In genomic region chr7:1659696-1660095, GRCh38 we compare ENCODE assay signal across 22 cellular contexts. TPM values are rescaled to one million over a fixed set of nuclear protein-coding genes. Genes with fewer than 3 reads are reported as not detected.
DNase-seq lines count a peak whose midpoint lies in the region; TF ChIP-seq lines count a peak whose summit lies in the region.
"Had no signal": no experiment of that assay in that cellular context is flagged by ENCODE, and none has a peak within 500 bp of the region (broad histone marks: within the 10 kb centered on the region; RNA-seq: fewer than 3 reads in every experiment).

No MANE protein-coding gene starts in this region.

- H3K27ac ChIP-seq in spleen = no peak overlapping the region
- H3K27ac ChIP-seq: heart right ventricle, lower lobe of right lung, right atrium auricular region had no signal

- no peaks in the 10 kb centered on the region for H3K36me3 ChIP-seq in spleen
- H3K36me3 ChIP-seq: heart right ventricle, lower lobe of right lung, MG63, right atrium auricular region had no signal

- WGBS in spleen, 5 donors = 81 to 86% (median 82%) methylated on average over 8 of the region's 8 CpGs

- H3K27me3 ChIP-seq in spleen (replicated peaks in 1 of 7) = peaks cover 0 to 83% (median 22%) of the 10 kb centered on the region in 7 donors

- TF ChIP-seq CTCF in fibroblast of mammary gland (conservative IDR thresholded peaks at IDR 0.05; ENCODE audit: control insufficient read depth, insufficient read depth, low read depth, low read length) (no peak), spleen (IDR thresholded peaks at IDR 0.05 in 8 of 11, conservative IDR thresholded peaks at IDR 0.05 in 3 of 11) (no peak)

- no peak for TF ChIP-seq POLR2A in spleen (IDR thresholded peaks at IDR 0.05)

- DNase-seq in EH (ENCODE audit: low read depth) (peak; percentile 93), M059J (ENCODE audit: low read depth) (peak; percentile 42), fibroblast of mammary gland (ENCODE audit: low read depth) (peak; percentile 81), stromal cell of bone marrow (ENCODE audit: low read depth) (peak; percentile 36), spleen (no peak), middle frontal gyrus (ENCODE audit: extremely low spot score, low spot score) (no peak), NCI-H1694 (lab: John Stamatoyannopoulos, UW) (no peak)
- DNase-seq: activated CD8-positive, alpha-beta T cell treated with anti-CD3 and anti-CD28 coated beads, Interleukin-2, amount 10 ng/mL, durations not matched to agents 7 days and 5 days; anterior cingulate cortex; caudate nucleus; CD4-positive, CD25-positive, alpha-beta regulatory T cell; H7; heart right ventricle; MG63; NCI-H1417 treated with DMSO at 0.1 percent for 48 hours; NCI-H524 treated with DMSO at 0.1 percent for 48 hours; stimulated activated CD4-positive, alpha-beta T cell treated with anti-CD3 and anti-CD28 coated beads, Interleukin-2, amount 100 ng/mL, for 48 hours; trophoblast cell had no signal

- intact Hi-C loops in spleen (cut with DNase I; ENCODE audit: low total_unique reads) = no loop called here

- H3K4me3 ChIP-seq in fibroblast of mammary gland (ENCODE audit: control insufficient read depth, low read depth, low read length) (no peak overlapping the region), spleen (no peak overlapping the region)
- H3K4me3 ChIP-seq: heart right ventricle, lower lobe of right lung, MG63, mucosa of descending colon, right atrium auricular region had no signal

- H3K4me1 ChIP-seq in spleen = peaks cover 0 to 15% (median 10%) of the 10 kb centered on the region in 6 donors

- H3K9me3 ChIP-seq in spleen = peaks cover 0 to 6% (median 0%) of the 10 kb centered on the region in 8 donors
- H3K9me3 ChIP-seq: lower lobe of right lung, MG63, mucosa of descending colon, right atrium auricular region had no signal

RNA-seq across cellular contexts. Expression of gene ELFN1, which starts 10.4 kb away (rescaled TPM):
- not detected in 2 replicates for total RNA-seq in M059J (2014; rRNA removed; shearing (Covaris generic))
- 1 to 10 TPM; 2.3 to 3.9 (median 2.8) TPM for total RNA-seq in spleen
- polyA plus RNA-seq in spleen = under 1 TPM; 0.22 to 0.70 (median 0.41) TPM
- total RNA-seq: activated CD8-positive, alpha-beta T cell treated with anti-CD3 and anti-CD28 coated beads, Interleukin-2, amount 10 ng/mL, durations not matched to agents 7 days and 5 days; activated T-helper 2 cell treated with anti-CD3 and anti-CD28 coated beads, Interferon-gamma antibody, Interleukin-2, Interleukin-4, amounts not matched to agents 10 μg/mL and 5 μg/mL and 100 μg/mL, durations not matched to agents 14 hours and 24 hours and 36 hours; CD4-positive, CD25-positive, alpha-beta regulatory T cell had no signal
- polyA plus RNA-seq: CD4-positive, CD25-positive, alpha-beta regulatory T cell had no signal

Comparison
In these comparisons a context has a peak if more than half of its experiments do, and no peak if none do; other contexts are left out.
1. DNase-seq: peak in EH (single experiment), M059J (single experiment), fibroblast of mammary gland (single experiment) and stromal cell of bone marrow (single experiment); none in spleen (single experiment), middle frontal gyrus (single experiment) and NCI-H1694 (single experiment).